ENCODE assay signal across 9 cellular contexts in genomic region chr12:21989819-21990412, GRCh38. TPM values are rescaled to one million over a fixed set of nuclear protein-coding genes. Genes with fewer than 3 reads are reported as not detected.
DNase-seq lines count a peak whose midpoint lies in the region; ATAC-seq and TF ChIP-seq lines count a peak whose summit lies in the region.
"Had no signal": no experiment of that assay in that cellular context is flagged by ENCODE, and none has a peak within 500 bp of the region (broad histone marks: within the 10 kb centered on the region; RNA-seq: fewer than 3 reads in every experiment).

No MANE protein-coding gene starts in this region.

- no peak overlapping the region for H3K27ac Mint-ChIP-seq in T-cell
- H3K27ac Mint-ChIP-seq: activated naive CD8-positive, alpha-beta T cell treated with anti-CD3 and anti-CD28 coated beads, Interleukin-2, amount 10 ng/mL, durations not matched to agents 7 days and 5 days had no signal

- no peak overlapping the region for H3K4me3 Mint-ChIP-seq in T-cell
- H3K4me3 Mint-ChIP-seq: activated naive CD8-positive, alpha-beta T cell treated with anti-CD3 and anti-CD28 coated beads, Interleukin-2, amount 10 ng/mL, durations not matched to agents 7 days and 5 days had no signal

- H3K79me2 ChIP-seq in osteoblast (ENCODE audit: insufficient read depth, low read length) = no peaks in the 10 kb centered on the region

- peak; percentile 75 for TF ChIP-seq CTCF in osteoblast (IDR thresholded peaks at IDR 0.05; ENCODE audit: extremely low read depth, low read depth, low read length)

- no peaks in the 10 kb centered on the region for H3K9me3 ChIP-seq in osteoblast (ENCODE audit: low read depth, low read length)
- no peaks in the 10 kb centered on the region for H3K9me3 ChIP-seq in effector memory CD4-positive, alpha-beta T cell (ENCODE audit: control insufficient read depth, low read length)

- CTCF ChIA-PET in T-cell (lab: Charles Lee) = interaction anchor here (0.7 to 2.3 kb wide), 5 partner anchors 8 to 385 kb away, joined by 3 to 22 read pairs (median 3); no protein-coding TSS in a partner anchor

- DNase-seq in DMS53 (lab: John Stamatoyannopoulos, UW) (peak; percentile 79), LoVo (ENCODE audit: low spot score) (peak; percentile 25), dermis blood vessel endothelial cell (peak; percentile 65), osteoblast (ENCODE audit: insufficient read length, low spot score, missing footprints) (peak; percentile 52), COLO668 (lab: John Stamatoyannopoulos, UW; ENCODE audit: unreplicated experiment) (no peak), T-cell (no peak)
- DNase-seq in effector memory CD4-positive, alpha-beta T cell = no peak
- no peak for DNase-seq in activated CD8-positive, alpha-beta memory T cell treated with anti-CD3 and anti-CD28 coated beads, Interleukin-2, amount 50 U/mL, for 4 hours
- DNase-seq: activated naive CD8-positive, alpha-beta T cell treated with anti-CD3 and anti-CD28 coated beads, Interleukin-2, amount 10 ng/mL, durations not matched to agents 7 days and 5 days had no signal

- no peaks in the 10 kb centered on the region for H3K9me3 Mint-ChIP-seq in T-cell
- H3K9me3 Mint-ChIP-seq: activated naive CD8-positive, alpha-beta T cell treated with anti-CD3 and anti-CD28 coated beads, Interleukin-2, amount 10 ng/mL, durations not matched to agents 7 days and 5 days had no signal

- POLR2A ChIA-PET in T-cell (lab: Charles Lee) = interaction anchor here in 1 of 2 donors (0.6 kb wide), 1 partner anchor 11 kb away, joined by 3 read pairs; no protein-coding TSS in a partner anchor

- H3K27me3 Mint-ChIP-seq in T-cell = peaks cover 6 to 12% of the 10 kb centered on the region in 2 donors

- H3K36me3 ChIP-seq in osteoblast (ENCODE audit: insufficient read depth, low read length) = no peaks in the 10 kb centered on the region
- no peaks in the 10 kb centered on the region for H3K36me3 ChIP-seq in effector memory CD4-positive, alpha-beta T cell (ENCODE audit: control insufficient read depth, insufficient read depth, low read length)

- H3K4me1 ChIP-seq in osteoblast (ENCODE audit: insufficient read depth, low read length) = no peaks in the 10 kb centered on the region
- H3K4me1 ChIP-seq in effector memory CD4-positive, alpha-beta T cell (ENCODE audit: control insufficient read depth, insufficient read depth, low read length, poor library complexity, severe bottlenecking) = peaks cover 3% of the 10 kb centered on the region

- H3K27me3 ChIP-seq in osteoblast (ENCODE audit: insufficient read depth, low read length) = no peaks in the 10 kb centered on the region
- H3K27me3 ChIP-seq in effector memory CD4-positive, alpha-beta T cell (replicated peaks; ENCODE audit: control insufficient read depth, insufficient read depth, low read length, poor library complexity, severe bottlenecking) = no peaks in the 10 kb centered on the region

- H4K20me1 ChIP-seq in osteoblast (ENCODE audit: insufficient read depth, low read length) = no peaks in the 10 kb centered on the region

- no peak for ATAC-seq in T-cell (replicated peaks in 1 of 4)

- H2AFZ ChIP-seq in osteoblast (ENCODE audit: low read length) = no peak overlapping the region

- H3K36me3 Mint-ChIP-seq in T-cell = no peaks in the 10 kb centered on the region
- H3K36me3 Mint-ChIP-seq: activated naive CD8-positive, alpha-beta T cell treated with anti-CD3 and anti-CD28 coated beads, Interleukin-2, amount 10 ng/mL, durations not matched to agents 7 days and 5 days had no signal

- no peak overlapping the region for H3K4me3 ChIP-seq in osteoblast (ENCODE audit: insufficient read depth, low read length)
- H3K4me3 ChIP-seq in effector memory CD4-positive, alpha-beta T cell (ENCODE audit: insufficient read depth, low read depth, low read length, poor library complexity, severe bottlenecking) = no peak overlapping the region

- peaks cover 7 to 10% (median 9%) of the 10 kb centered on the region in 3 donors for H3K4me1 Mint-ChIP-seq in T-cell

- no peak overlapping the region for H3K27ac ChIP-seq in osteoblast (ENCODE audit: low read depth, low read length)
- H3K27ac ChIP-seq in effector memory CD4-positive, alpha-beta T cell (ENCODE audit: insufficient read depth, low read length, poor library complexity, severe bottlenecking) = no peak overlapping the region

- H3K4me2 ChIP-seq in osteoblast (ENCODE audit: insufficient read depth, low read length) = no peak overlapping the region

RNA-seq across cellular contexts. Expression of gene ABCC9, which starts 48.7 kb away (rescaled TPM):
- total RNA-seq in dermis blood vessel endothelial cell (0.05 and 0.17 TPM in 2 replicates), osteoblast (14.5 and 28.3 TPM in 2 replicates), T-cell (under 1 TPM in 3 of 5 donors, not detected in 2; 0.06 to 0.10 (median 0.09) TPM)
- total RNA-seq: activated naive CD8-positive, alpha-beta T cell treated with anti-CD3 and anti-CD28 coated beads, Interleukin-2, amount 10 ng/mL, durations not matched to agents 7 days and 5 days had no signal

RNA-seq across cellular contexts. Expression of gene CMAS, which starts 56.1 kb away (rescaled TPM):
- 19.4 and 36.8 TPM in 2 replicates for total RNA-seq in dermis blood vessel endothelial cell
- 16.8 and 20.6 TPM in 2 replicates for total RNA-seq in osteoblast
- total RNA-seq in T-cell = 10 to 100 TPM; 10.4 to 22.2 (median 18.5) TPM

Comparison
In these comparisons a context has a peak if more than half of its experiments do, and no peak if none do; other contexts are left out.
1. DNase-seq: peak in DMS53 (single experiment), LoVo (single experiment), dermis blood vessel endothelial cell (single experiment) and osteoblast (single experiment); none in effector memory CD4-positive, alpha-beta T cell (0 of 3), COLO668 (single experiment), activated CD8-positive, alpha-beta memory T cell treated with anti-CD3 and anti-CD28 coated beads, Interleukin-2, amount 50 U/mL, for 4 hours (single experiment) and T-cell (0 of 34).
2. RNA of gene ABCC9, which starts 48.7 kb away (total RNA-seq): 14.5 to 28.3 TPM in osteoblast; 0.05 to 0.17 TPM in dermis blood vessel endothelial cell and 0.06 to 0.10 TPM in T-cell; every median in the first group is over 10 times any median in the second.